ENCODE assay signal across 1 cellular context in genomic region chr13:84237181-84237580, GRCh38.
TF ChIP-seq lines count a peak whose summit lies in the region.

No MANE protein-coding gene starts in this region.

TF ChIP-seq in H1, 55 proteins besides CTCF, POLR2A, EP300 and RAD21 (continued from another document):
- TF ChIP-seq YY1 (IDR thresholded peaks at IDR 0.05; ENCODE audit: low read depth, low read length) (no peak), NANOG (IDR thresholded peaks at IDR 0.05; ENCODE audit: insufficient read depth, low read depth, low read length, poor library complexity, severe bottlenecking) (no peak), CREB1 (IDR thresholded peaks at IDR 0.05) (no peak), SP4 (IDR thresholded peaks at IDR 0.05; ENCODE audit: low read length) (no peak), BRCA1 (IDR thresholded peaks at IDR 0.05; ENCODE audit: low read depth, low read length) (no peak), MAFK (IDR thresholded peaks at IDR 0.05; ENCODE audit: low read depth, low read length) (no peak)
